In genomic region chr10:50416181-50416824, GRCh38 we compare ENCODE assay signal across 11 cellular contexts.
DNase-seq lines count a peak whose midpoint lies in the region; ATAC-seq, FAIRE-seq and TF ChIP-seq lines count a peak whose summit lies in the region.
"Had no signal": no experiment of that assay in that cellular context is flagged by ENCODE, and none has a peak within 500 bp of the region (broad histone marks: within the 10 kb centered on the region; RNA-seq: fewer than 3 reads in every experiment).

No MANE protein-coding gene starts in this region.

- no peaks in the 10 kb centered on the region for H3K9me3 Mint-ChIP-seq in CD4-positive, CD25-positive, alpha-beta regulatory T cell
- H3K9me3 Mint-ChIP-seq in neural crest cell: no peaks in the 10 kb centered on the region

- peaks cover 58% of the 10 kb centered on the region for H3K79me2 ChIP-seq in HCT116 (ENCODE audit: insufficient read depth, low read length)

- H4K20me1 ChIP-seq in HCT116 (ENCODE audit: insufficient read depth): no peaks in the 10 kb centered on the region

- TF ChIP-seq CTCF in HCT116 (IDR thresholded peaks at IDR 0.05 in 2 of 3, conservative IDR thresholded peaks at IDR 0.05 in 1 of 3; ENCODE audit: borderline replicate concordance in 1 of 3, insufficient read depth in 1 of 3, low read depth in 2 of 3, low read length in 2 of 3): 0 out of 6 replicates have a peak, but pooled peaks of 1 of the 3 experiments have one; percentile 6
- TF ChIP-seq CTCF in dorsolateral prefrontal cortex (IDR thresholded peaks at IDR 0.05 in 54 of 56, conservative IDR thresholded peaks at IDR 0.05 in 2 of 56; ENCODE audit: low read depth in 1 of 56, partially characterized antibody in 56 of 56): peak in 25 of 56 donors; percentile 7 to 54 (median 22)
- peak; percentile 25 for TF ChIP-seq CTCF in neural crest cell (conservative IDR thresholded peaks at IDR 0.05)

- no peak overlapping the region for H2AFZ ChIP-seq in HCT116 (ENCODE audit: low read depth, low read length, poor library complexity, severe bottlenecking)
- H2AFZ ChIP-seq: parathyroid adenoma had no signal

- peak overlapping the region; percentile 96; the same call in 1 of the 2 replicates for H3K4me2 ChIP-seq in HCT116 (ENCODE audit: low read length)

- CTCF ChIA-PET in HCT116 (lab: Charles Lee): interaction anchor here (0.6 to 1.2 kb wide), 2 partner anchors 49 to 168 kb away, joined by 3 to 4 read pairs; no protein-coding TSS in a partner anchor

- TF ChIP-seq POLR2A in HCT116 (IDR thresholded peaks at IDR 0.05; ENCODE audit: borderline replicate concordance, extremely low read depth, insufficient read depth, insufficient read length): no peak

- RAD21 ChIA-PET in HCT116 (lab: Charles Lee; ENCODE audit: low non-redundant PET in 1 of 2, low total read pairs in 2 of 2, uncharacterized antibody in 2 of 2, unreplicated experiment in 2 of 2): no interaction called here

- peak overlapping the region; percentile 84 to 96 (median 90) for H3K4me3 Mint-ChIP-seq in CD4-positive, CD25-positive, alpha-beta regulatory T cell
- H3K4me3 Mint-ChIP-seq in neural crest cell: no peak overlapping the region

- H3K9ac ChIP-seq in HCT116 (ENCODE audit: low read length): no peak overlapping the region
- H3K9ac ChIP-seq: parathyroid adenoma had no signal

- no peaks in the 10 kb centered on the region for H3K27me3 ChIP-seq in CD4-positive, CD25-positive, alpha-beta regulatory T cell (ENCODE audit: control insufficient read depth, insufficient read depth, low read length)
- H3K27me3 ChIP-seq in HCT116 (ENCODE audit: insufficient read depth, low read length): no peaks in the 10 kb centered on the region
- no peaks in the 10 kb centered on the region for H3K27me3 ChIP-seq in dorsolateral prefrontal cortex

- intact Hi-C loops in HCT116 (cut with micrococcal nuclease): loop anchor here (5.0 kb wide), 1 partner anchor 206 kb away; the partner anchor contains the start of gene SGMS1
- intact Hi-C loops in dorsolateral prefrontal cortex (cut with DNase I): loop anchor here in 1 of 2 donors (5.0 to 10.0 kb wide), 5 partner anchors 34 to 138 kb away; no protein-coding TSS in a partner anchor

- no peaks in the 10 kb centered on the region for H3K27me3 Mint-ChIP-seq in CD4-positive, CD25-positive, alpha-beta regulatory T cell
- peaks cover 12% of the 10 kb centered on the region for H3K27me3 Mint-ChIP-seq in neural crest cell (ENCODE audit: low read depth)

- no peaks in the 10 kb centered on the region for H3K36me3 ChIP-seq in CD4-positive, CD25-positive, alpha-beta regulatory T cell (ENCODE audit: control insufficient read depth, insufficient read depth, low read length)
- no peaks in the 10 kb centered on the region for H3K36me3 ChIP-seq in HCT116 (ENCODE audit: control insufficient read depth in 1 of 2, insufficient read depth in 2 of 2, low read length in 2 of 2)

- H3K27ac Mint-ChIP-seq in CD4-positive, CD25-positive, alpha-beta regulatory T cell: peak overlapping the region; percentile 29 to 91 (median 79)
- H3K27ac Mint-ChIP-seq in neural crest cell (ENCODE audit: unreplicated experiment): no peak overlapping the region

- H3K4me3 ChIP-seq in CD4-positive, CD25-positive, alpha-beta regulatory T cell (ENCODE audit: low read depth, low read length): peak overlapping the region; percentile 96
- H3K4me3 ChIP-seq in HCT116 (replicated peaks in 1 of 2; ENCODE audit: low read depth in 1 of 2, low read length in 2 of 2): no peak overlapping the region
- H3K4me3 ChIP-seq in dorsolateral prefrontal cortex: peak overlapping the region in 56 of 59 donors; percentile 1 to 89 (median 76)

- peak overlapping the region; percentile 81 for H3K27ac ChIP-seq in CD4-positive, CD25-positive, alpha-beta regulatory T cell (ENCODE audit: insufficient read depth, low read length, poor library complexity, severe bottlenecking)
- H3K27ac ChIP-seq in HCT116 (ENCODE audit: low read depth, low read length): no peak overlapping the region
- H3K27ac ChIP-seq in dorsolateral prefrontal cortex: peak overlapping the region in 52 of 59 donors; percentile 2 to 94 (median 88)
- H3K27ac ChIP-seq: parathyroid adenoma had no signal

- no TSS peak for BruUV-seq in HCT116 (replicated peaks; lab: Mats Ljungman, UMichigan)

- POLR2A ChIA-PET in HCT116 (lab: Charles Lee): interaction anchor here (0.6 to 1.8 kb wide), 2 partner anchors 9 to 174 kb away, joined by 3 to 5 read pairs; no protein-coding TSS in a partner anchor

- H3K9me3 ChIP-seq in CD4-positive, CD25-positive, alpha-beta regulatory T cell (ENCODE audit: control insufficient read depth in 2 of 2, low read length in 2 of 2): no peaks in the 10 kb centered on the region
- no peaks in the 10 kb centered on the region for H3K9me3 ChIP-seq in HCT116 (ENCODE audit: control insufficient read depth in 1 of 2, insufficient read depth in 1 of 2, low read depth in 1 of 2, low read length in 2 of 2)

- peak; percentile 31; the same call in 1 of the 2 replicates for TF ChIP-seq RAD21 in HCT116 (IDR thresholded peaks at IDR 0.05; ENCODE audit: low read depth)

- no peak for DNase-seq in CD4-positive, CD25-positive, alpha-beta regulatory T cell
- DNase-seq in HCT116 (ENCODE audit: low read depth, low spot score): no peak
- DNase-seq in dorsolateral prefrontal cortex: no peak
- no peak for DNase-seq in neural crest cell (ENCODE audit: low read depth, low spot score)
- DNase-seq in frontal cortex (ENCODE audit: low spot score in 2 of 2): no peak
- DNase-seq in NCI-H1436 (lab: John Stamatoyannopoulos, UW): no peak
- no peak for DNase-seq in DMS153 (lab: John Stamatoyannopoulos, UW)
- DNase-seq in activated CD8-positive, alpha-beta memory T cell treated with anti-CD3 and anti-CD28 coated beads, Interleukin-2, amount 50 U/mL, for 48 hours: no peak
- DNase-seq: NCI-H2081 treated with DMSO at 0.1 percent for 48 hours had no signal

- no peak for FAIRE-seq in frontal cortex (lab: Jason Lieb, UNC)

- H3K4me1 Mint-ChIP-seq in CD4-positive, CD25-positive, alpha-beta regulatory T cell: peaks cover 33 to 73% (median 58%) of the 10 kb centered on the region in 4 donors
- peaks cover 11% of the 10 kb centered on the region for H3K4me1 Mint-ChIP-seq in neural crest cell

- ATAC-seq in CD4-positive, CD25-positive, alpha-beta regulatory T cell (ENCODE audit: low read depth in 2 of 2): no peak
- no peak for ATAC-seq in HCT116
- ATAC-seq: Right ventricle myocardium inferior had no signal

- H3K36me3 Mint-ChIP-seq in CD4-positive, CD25-positive, alpha-beta regulatory T cell: peaks cover 3% of the 10 kb centered on the region
- no peaks in the 10 kb centered on the region for H3K36me3 Mint-ChIP-seq in neural crest cell (ENCODE audit: low read depth)

- H3K9me2 ChIP-seq in HCT116 (ENCODE audit: insufficient read depth): no peaks in the 10 kb centered on the region

- peaks cover 64% of the 10 kb centered on the region for H3K4me1 ChIP-seq in CD4-positive, CD25-positive, alpha-beta regulatory T cell (ENCODE audit: control insufficient read depth, insufficient read depth, low read length, poor library complexity, severe bottlenecking)
- peaks cover 11 to 36% of the 10 kb centered on the region in 2 experiments for H3K4me1 ChIP-seq in HCT116 (ENCODE audit: control insufficient read depth in 1 of 2, insufficient read depth in 2 of 2, low read length in 2 of 2)

TF ChIP-seq in HCT116, 20 proteins besides CTCF, POLR2A, EP300 and RAD21:
- TF ChIP-seq CEBPB (IDR thresholded peaks at IDR 0.05; ENCODE audit: low read depth): no peak
- TF ChIP-seq CBX3 (IDR thresholded peaks at IDR 0.05; ENCODE audit: low read depth): no peak
- TF ChIP-seq YY1 (IDR thresholded peaks at IDR 0.05; ENCODE audit: extremely low read depth, insufficient replicate concordance, low read depth, low read length): no peak
- TF ChIP-seq FOSL1 (IDR thresholded peaks at IDR 0.05; ENCODE audit: low read depth): no peak
- no peak for TF ChIP-seq SP1 (IDR thresholded peaks at IDR 0.05; ENCODE audit: low read depth)
- TF ChIP-seq, protein P1, sequence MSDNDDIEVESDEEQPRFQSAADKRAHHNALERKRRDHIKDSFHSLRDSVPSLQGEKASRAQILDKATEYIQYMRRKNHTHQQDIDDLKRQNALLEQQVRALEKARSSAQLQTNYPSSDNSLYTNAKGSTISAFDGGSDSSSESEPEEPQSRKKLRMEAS (IDR thresholded peaks at IDR 0.05): no peak
- no peak for TF ChIP-seq REST (IDR thresholded peaks at IDR 0.05; ENCODE audit: low read depth)
- TF ChIP-seq EZH2phosphoT487 (IDR thresholded peaks at IDR 0.05; ENCODE audit: borderline replicate concordance): no peak
- no peak for TF ChIP-seq EGR1 (IDR thresholded peaks at IDR 0.05; ENCODE audit: low read depth)
- no peak for TF ChIP-seq TCF7L2 (IDR thresholded peaks at IDR 0.05; ENCODE audit: borderline replicate concordance, extremely low read depth, insufficient read depth, insufficient read length)
- TF ChIP-seq SIN3A (IDR thresholded peaks at IDR 0.05; ENCODE audit: low read depth): no peak
- TF ChIP-seq ZFX (IDR thresholded peaks at IDR 0.05): no peak
- no peak for TF ChIP-seq JUND (IDR thresholded peaks at IDR 0.05)

Comparison
In these comparisons a context has a peak if more than half of its experiments do, and no peak if none do; other contexts are left out.
1. H3K4me3 ChIP-seq: peak in CD4-positive, CD25-positive, alpha-beta regulatory T cell (single experiment) and dorsolateral prefrontal cortex (56 of 59); none in HCT116 (0 of 2).